ENCODE assay signal across 8 cellular contexts in the genomic region with DNA sequence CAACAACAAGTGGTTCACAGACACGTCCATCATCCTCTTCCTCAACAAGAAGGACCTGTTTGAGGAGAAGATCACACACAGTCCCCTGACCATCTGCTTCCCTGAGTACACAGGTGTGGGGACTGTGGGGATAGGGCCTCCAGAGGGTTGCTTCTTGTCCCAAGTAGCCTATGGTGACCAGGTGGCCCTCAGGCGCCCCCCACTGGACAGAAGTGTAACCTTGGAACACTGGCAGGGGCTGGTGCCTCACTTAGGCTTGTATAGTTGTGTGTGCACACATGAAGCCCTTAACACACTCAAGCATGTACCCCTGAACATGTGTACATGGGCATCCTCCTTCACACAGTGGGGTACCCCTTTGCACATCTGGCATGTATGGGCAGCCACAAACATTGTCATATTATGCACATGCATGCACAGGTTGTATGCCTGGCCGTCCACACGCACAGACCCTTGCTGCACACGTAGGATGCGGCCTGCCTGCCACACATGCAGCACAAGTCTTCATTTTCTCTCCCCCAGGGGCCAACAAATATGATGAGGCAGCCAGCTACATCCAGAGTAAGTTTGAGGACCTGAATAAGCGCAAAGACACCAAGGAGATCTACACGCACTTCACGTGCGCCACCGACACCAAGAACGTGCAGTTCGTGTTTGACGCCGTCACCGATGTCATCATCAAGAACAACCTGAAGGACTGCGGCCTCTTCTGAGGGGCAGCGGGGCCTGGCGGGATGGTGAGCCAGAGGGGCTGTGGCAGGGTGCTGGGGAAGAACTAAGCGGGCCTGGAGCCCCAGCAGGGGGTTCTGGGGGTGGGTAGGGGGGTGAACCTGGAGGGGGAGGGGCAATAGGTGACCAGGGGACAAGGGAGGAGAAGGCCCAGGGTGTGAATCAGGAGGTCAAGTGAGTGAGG. TPM values are rescaled to one million over a fixed set of nuclear protein-coding genes. Genes with fewer than 3 reads are reported as not detected.
DNase-seq lines count a peak whose midpoint lies in the region; ATAC-seq, FAIRE-seq and TF ChIP-seq lines count a peak whose summit lies in the region.

No MANE protein-coding gene starts in this region.

- no peak for ATAC-seq in left lung

- no peaks in the 10 kb centered on the region for H3K9me3 Mint-ChIP-seq in activated naive CD8-positive, alpha-beta T cell treated with anti-CD3 and anti-CD28 coated beads for 36 hours

- H3K4me3 Mint-ChIP-seq in activated naive CD8-positive, alpha-beta T cell treated with anti-CD3 and anti-CD28 coated beads for 36 hours = no peak overlapping the region

- H3K9me3 ChIP-seq in left lung = no peaks in the 10 kb centered on the region

- FAIRE-seq in D721Med (lab: Jason Lieb, UNC) = no peak

- no peak overlapping the region for H3K27ac ChIP-seq in HL-60 (replicated peaks)
- peak overlapping the region; percentile 98 for H3K27ac ChIP-seq in left lung

- DNase-seq in D721Med (ENCODE audit: insufficient read length, low spot score) (no peak), HL-60 (ENCODE audit: low read depth in 1 of 2, low spot score in 1 of 2) (peak; percentile 16 to 55), left lung (no peak), NCI-H774 (lab: John Stamatoyannopoulos, UW) (no peak), NCI-H1048 (lab: John Stamatoyannopoulos, UW) (no peak), SK-N-DZ (ENCODE audit: low spot score) (no peak), cortex of kidney (lab: John Stamatoyannopoulos, UW) (no peak)
- DNase-seq in activated naive CD8-positive, alpha-beta T cell treated with anti-CD3 and anti-CD28 coated beads for 36 hours = peak; percentile 37

- H3K27me3 ChIP-seq in HL-60 (ENCODE audit: insufficient read depth, poor library complexity, severe bottlenecking) = no peaks in the 10 kb centered on the region
- no peaks in the 10 kb centered on the region for H3K27me3 ChIP-seq in left lung

- TF ChIP-seq CTCF in D721Med (IDR thresholded peaks at IDR 0.05; ENCODE audit: insufficient read depth, missing control alignments) = peak; percentile 42
- peak; percentile 39 for TF ChIP-seq CTCF in HL-60 (IDR thresholded peaks at IDR 0.05; ENCODE audit: insufficient read depth, low read length)
- TF ChIP-seq CTCF in left lung (IDR thresholded peaks at IDR 0.05) = peak; percentile 18 to 34

- peaks cover 10 to 92% of the 10 kb centered on the region in 2 donors for H3K4me1 ChIP-seq in left lung

- peaks cover 0 to 76% of the 10 kb centered on the region in 2 donors for H3K36me3 ChIP-seq in left lung

- peaks cover 7% of the 10 kb centered on the region for H3K4me1 Mint-ChIP-seq in activated naive CD8-positive, alpha-beta T cell treated with anti-CD3 and anti-CD28 coated beads for 36 hours

- peaks cover 18% of the 10 kb centered on the region for H3K36me3 Mint-ChIP-seq in activated naive CD8-positive, alpha-beta T cell treated with anti-CD3 and anti-CD28 coated beads for 36 hours

- intact Hi-C loops in left lung (cut with DNase I) = no loop called here

- no peak overlapping the region for H3K27ac Mint-ChIP-seq in activated naive CD8-positive, alpha-beta T cell treated with anti-CD3 and anti-CD28 coated beads for 36 hours

- no peaks in the 10 kb centered on the region for H3K27me3 Mint-ChIP-seq in activated naive CD8-positive, alpha-beta T cell treated with anti-CD3 and anti-CD28 coated beads for 36 hours

- H3K4me3 ChIP-seq in HL-60 (replicated peaks; ENCODE audit: insufficient read depth, low read length) = no peak overlapping the region
- no peak overlapping the region for H3K4me3 ChIP-seq in left lung

RNA-seq across cellular contexts. Expression of gene SEMA3B, which starts 11.7 kb away (rescaled TPM):
- 1 to 10 TPM; 1.2 to 1.6 TPM for total RNA-seq in activated naive CD8-positive, alpha-beta T cell treated with anti-CD3 and anti-CD28 coated beads for 36 hours
- 10 to 100 TPM; 56.8 to 92.7 TPM for total RNA-seq in left lung
- 0.92 and 2.3 TPM in 2 replicates for polyA plus RNA-seq in SK-N-DZ (2014; cell fraction: cytosol; rRNA removed)
- polyA plus RNA-seq in SK-N-DZ (2014; cell fraction: nucleus; rRNA removed) = 10.7 and 12.1 TPM in 2 replicates

RNA-seq across cellular contexts. Expression of gene GNAI2, which starts 21.2 kb away (rescaled TPM):
- total RNA-seq in activated naive CD8-positive, alpha-beta T cell treated with anti-CD3 and anti-CD28 coated beads for 36 hours = 100 to 1,000 TPM; 211 to 217 TPM
- 100 to 1,000 TPM; 266 to 381 TPM for total RNA-seq in left lung
- 52.3 and 58.3 TPM in 2 replicates for polyA plus RNA-seq in SK-N-DZ (2014; cell fraction: cytosol; rRNA removed)
- polyA plus RNA-seq in SK-N-DZ (2014; cell fraction: nucleus; rRNA removed) = 39.3 and 43.2 TPM in 2 replicates

RNA-seq across cellular contexts. Expression of gene LSMEM2, which starts 21.7 kb away (rescaled TPM):
- total RNA-seq in activated naive CD8-positive, alpha-beta T cell treated with anti-CD3 and anti-CD28 coated beads for 36 hours = not detected
- under 1 TPM in 1 of 2 donors, not detected in 1; 0.24 TPM for total RNA-seq in left lung
- polyA plus RNA-seq in SK-N-DZ (2014; cell fraction: cytosol; rRNA removed) = 0.09 TPM in 1 of 2 replicates, not detected in the other
- polyA plus RNA-seq in SK-N-DZ (2014; cell fraction: nucleus; rRNA removed) = not detected in 2 replicates

RNA-seq across cellular contexts. Expression of gene IFRD2, which starts 35.0 kb away (rescaled TPM):
- 100 to 1,000 TPM; 177 to 182 TPM for total RNA-seq in activated naive CD8-positive, alpha-beta T cell treated with anti-CD3 and anti-CD28 coated beads for 36 hours
- total RNA-seq in left lung = 100 to 1,000 TPM in 1 of 2 donors, 10 to 100 TPM in 1; 55.0 to 104 TPM
- polyA plus RNA-seq in SK-N-DZ (2014; cell fraction: cytosol; rRNA removed) = 72.9 and 84.0 TPM in 2 replicates
- polyA plus RNA-seq in SK-N-DZ (2014; cell fraction: nucleus; rRNA removed) = 268 and 286 TPM in 2 replicates

RNA-seq across cellular contexts. Expression of gene HYAL3, which starts 42.0 kb away (rescaled TPM):
- total RNA-seq in activated naive CD8-positive, alpha-beta T cell treated with anti-CD3 and anti-CD28 coated beads for 36 hours = 1 to 10 TPM; 6.0 to 6.8 TPM
- total RNA-seq in left lung = 1 to 10 TPM; 4.5 to 4.6 TPM
- polyA plus RNA-seq in SK-N-DZ (2014; cell fraction: cytosol; rRNA removed) = 0.64 and 1.2 TPM in 2 replicates
- 3.7 and 6.2 TPM in 2 replicates for polyA plus RNA-seq in SK-N-DZ (2014; cell fraction: nucleus; rRNA removed)

Comparison
In these comparisons a context has a peak if more than half of its experiments do, and no peak if none do; other contexts are left out.
1. DNase-seq: peak in HL-60 (2 of 2) and activated naive CD8-positive, alpha-beta T cell treated with anti-CD3 and anti-CD28 coated beads for 36 hours (single experiment); none in D721Med (single experiment), left lung (0 of 2), NCI-H774 (single experiment), NCI-H1048 (single experiment), SK-N-DZ (single experiment) and cortex of kidney (single experiment).
2. RNA of gene SEMA3B, which starts 11.7 kb away (total RNA-seq): 56.8 to 92.7 TPM in left lung; 1.2 to 1.6 TPM in activated naive CD8-positive, alpha-beta T cell treated with anti-CD3 and anti-CD28 coated beads for 36 hours; every median in the first group is over 10 times any median in the second.
3. Peak in every context shown above with its lines, with median percentiles within 50 percentile points of each other: CTCF ChIP-seq.